12 cellular contexts compared by ENCODE assay signal in the genomic region with DNA sequence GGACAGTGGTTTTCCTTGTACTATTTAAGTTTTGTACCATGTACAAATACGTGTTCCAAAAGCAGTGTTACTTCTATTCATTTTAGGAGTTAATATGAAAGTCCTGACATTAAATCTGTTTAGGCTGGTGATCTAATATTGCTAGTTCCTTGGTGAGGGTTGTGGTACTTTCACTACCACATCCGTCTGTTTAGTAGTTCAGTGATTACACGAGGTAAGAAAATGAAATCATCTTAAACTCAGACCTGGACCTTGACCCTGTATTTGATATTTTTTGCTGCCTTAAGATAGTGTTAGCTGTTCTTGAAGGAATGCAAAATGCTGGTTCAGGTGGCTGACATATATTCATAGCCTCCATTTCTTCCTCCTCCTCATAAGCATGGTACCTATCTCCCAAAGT. TPM values are rescaled to one million over a fixed set of nuclear protein-coding genes. Genes with fewer than 3 reads are reported as not detected.
DNase-seq lines count a peak whose midpoint lies in the region; ATAC-seq and TF ChIP-seq lines count a peak whose summit lies in the region.
"Had no signal": no experiment of that assay in that cellular context is flagged by ENCODE, and none has a peak within 500 bp of the region (broad histone marks: within the 10 kb centered on the region; RNA-seq: fewer than 3 reads in every experiment).

No MANE protein-coding gene starts in this region.

- WGBS in esophagus muscularis mucosa, result 71% methylated on average over 3 of the region's 3 CpGs

- TF ChIP-seq EP300 in esophagus muscularis mucosa (IDR thresholded peaks at IDR 0.05), result no peak

- no peaks in the 10 kb centered on the region for H3K27me3 Mint-ChIP-seq in CD8-positive, alpha-beta memory T cell
- H3K27me3 Mint-ChIP-seq: activated naive CD4-positive, alpha-beta T cell treated with anti-CD3 and anti-CD28 coated beads, Interleukin-2, amount 10 ng/mL, durations not matched to agents 7 days and 5 days had no signal

- H3K27ac Mint-ChIP-seq in CD8-positive, alpha-beta memory T cell, result peak overlapping the region in 7 of 8 donors; percentile 14 to 77 (median 52)
- H3K27ac Mint-ChIP-seq: activated naive CD4-positive, alpha-beta T cell treated with anti-CD3 and anti-CD28 coated beads, Interleukin-2, amount 10 ng/mL, durations not matched to agents 7 days and 5 days had no signal

- H3K4me3 ChIP-seq in CD8-positive, alpha-beta memory T cell (ENCODE audit: low read length), result no peak overlapping the region
- no peak overlapping the region for H3K4me3 ChIP-seq in esophagus muscularis mucosa

- H3K36me3 ChIP-seq in CD8-positive, alpha-beta memory T cell (ENCODE audit: insufficient read depth, low read length), result peaks cover 7% of the 10 kb centered on the region
- H3K36me3 ChIP-seq in esophagus muscularis mucosa, result peaks cover 8 to 62% (median 23%) of the 10 kb centered on the region in 4 donors

- H3K4me1 Mint-ChIP-seq in CD8-positive, alpha-beta memory T cell, result peaks cover 25 to 49% (median 39%) of the 10 kb centered on the region in 3 donors

- peak overlapping the region in 1 of 7 donors; percentile 28 for H3K4me3 Mint-ChIP-seq in CD8-positive, alpha-beta memory T cell
- H3K4me3 Mint-ChIP-seq: activated naive CD4-positive, alpha-beta T cell treated with anti-CD3 and anti-CD28 coated beads, Interleukin-2, amount 10 ng/mL, durations not matched to agents 7 days and 5 days had no signal

- H3K27me3 ChIP-seq in CD8-positive, alpha-beta memory T cell (ENCODE audit: insufficient read depth, low read length, poor library complexity, severe bottlenecking), result no peaks in the 10 kb centered on the region
- H3K27me3 ChIP-seq in esophagus muscularis mucosa, result no peaks in the 10 kb centered on the region
- H3K27me3 ChIP-seq: neutrophil had no signal

- intact Hi-C loops in esophagus muscularis mucosa (cut with DNase I), result no loop called here

- peaks cover 7% of the 10 kb centered on the region for H3K4me1 ChIP-seq in CD8-positive, alpha-beta memory T cell (ENCODE audit: insufficient read depth, low read length)
- peaks cover 0 to 3% (median 0%) of the 10 kb centered on the region in 4 donors for H3K4me1 ChIP-seq in esophagus muscularis mucosa

- no peaks in the 10 kb centered on the region for H3K9me3 ChIP-seq in CD8-positive, alpha-beta memory T cell (ENCODE audit: low read length)
- H3K9me3 ChIP-seq in esophagus muscularis mucosa, result peaks cover 0 to 12% (median 12%) of the 10 kb centered on the region in 4 donors
- H3K9me3 ChIP-seq: neutrophil had no signal

- no peak for DNase-seq in CD8-positive, alpha-beta memory T cell
- DNase-seq in esophagus muscularis mucosa (ENCODE audit: extremely low spot score) (no peak), C1 segment of cervical spinal cord (lab: John Stamatoyannopoulos, UW) (no peak), hepatic stellate cell (ENCODE audit: low spot score) (no peak), hypothalamus (lab: John Stamatoyannopoulos, UW) (no peak)
- DNase-seq: activated naive CD4-positive, alpha-beta T cell treated with anti-CD3 and anti-CD28 coated beads, Interleukin-2, amount 10 ng/mL, durations not matched to agents 7 days and 5 days; NCI-H748 treated with DMSO at 0.1 percent for 48 hours had no signal

- H3K27ac ChIP-seq in CD8-positive, alpha-beta memory T cell (ENCODE audit: low read depth, low read length), result no peak overlapping the region
- H3K27ac ChIP-seq in esophagus muscularis mucosa (replicated peaks in 1 of 4), result no peak overlapping the region
- H3K27ac ChIP-seq: KMS-11, neutrophil had no signal

- peak; percentile 96 for ATAC-seq in GM19043 (IDR thresholded peaks at IDR 0.05; ENCODE audit: low read depth, unreplicated experiment)
- ATAC-seq in HG02759 (IDR thresholded peaks at IDR 0.05; ENCODE audit: unreplicated experiment), result peak; percentile 99
- ATAC-seq in HG03558 (IDR thresholded peaks at IDR 0.05; ENCODE audit: extremely low read depth, unreplicated experiment), result peak; percentile 96

- peaks cover 0 to 9% (median 3%) of the 10 kb centered on the region in 5 donors for H3K9me3 Mint-ChIP-seq in CD8-positive, alpha-beta memory T cell

- no peak for TF ChIP-seq POLR2A in esophagus muscularis mucosa (IDR thresholded peaks at IDR 0.05; ENCODE audit: low read depth)

- POLR2A ChIA-PET in CD8-positive, alpha-beta memory T cell (lab: Charles Lee), result no interaction called here

- H3K36me3 Mint-ChIP-seq in CD8-positive, alpha-beta memory T cell, result peaks cover 17 to 56% (median 20%) of the 10 kb centered on the region in 3 donors

- CTCF ChIA-PET in CD8-positive, alpha-beta memory T cell (lab: Charles Lee), result no interaction called here

- no peak for TF ChIP-seq CTCF in esophagus muscularis mucosa (IDR thresholded peaks at IDR 0.05)

RNA-seq across cellular contexts. Expression of gene MTAP, which starts 50.3 kb away (rescaled TPM):
- 10 to 100 TPM; 77.4 to 81.6 TPM for total RNA-seq in CD8-positive, alpha-beta memory T cell
- 19.3 TPM for polyA plus RNA-seq in CD8-positive, alpha-beta memory T cell
- total RNA-seq in esophagus muscularis mucosa, result 10 to 100 TPM; 18.1 to 26.0 (median 22.1) TPM
